ENCODE assay signal across 8 cellular contexts in the genomic region with DNA sequence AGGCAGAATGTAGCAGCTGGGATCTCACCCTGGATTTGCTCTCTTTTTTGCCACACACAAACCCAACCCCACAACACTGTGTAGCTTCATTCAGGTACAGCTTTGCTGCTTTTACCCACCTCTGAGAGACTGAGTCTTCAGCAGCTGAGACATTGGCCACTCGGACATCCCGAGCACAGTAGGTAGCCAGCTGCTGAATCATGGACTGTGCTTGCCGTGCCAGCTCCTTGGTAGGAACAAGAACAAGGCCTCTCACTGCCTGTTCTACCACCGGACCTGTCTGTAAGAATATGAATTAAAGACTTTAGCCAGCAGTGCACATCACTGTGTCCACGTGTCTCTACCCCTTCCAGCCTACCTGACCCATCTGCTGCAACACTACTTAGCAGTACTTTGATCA. TPM values are rescaled to one million over a fixed set of nuclear protein-coding genes. Genes with fewer than 3 reads are reported as not detected.
DNase-seq lines count a peak whose midpoint lies in the region; ATAC-seq and TF ChIP-seq lines count a peak whose summit lies in the region.

No MANE protein-coding gene starts in this region.

- no peak overlapping the region for H3K27ac ChIP-seq in SJSA1

- TF ChIP-seq CTCF in GM06990 (IDR thresholded peaks at IDR 0.05; ENCODE audit: insufficient read depth, low read length, poor library complexity, severe bottlenecking) (no peak), fibroblast of pulmonary artery (IDR thresholded peaks at IDR 0.05; ENCODE audit: low read length, missing control alignments) (no peak), retinal pigment epithelial cell (conservative IDR thresholded peaks at IDR 0.05; ENCODE audit: low read depth, low read length) (no peak)

- DNase-seq in GM06990 (ENCODE audit: extremely low read depth, insufficient read length), result no peak
- DNase-seq in SJSA1 (ENCODE audit: low read depth in 1 of 2, low spot score in 2 of 2), result no peak
- no peak for DNase-seq in fibroblast of pulmonary artery (ENCODE audit: low read depth)
- no peak for DNase-seq in retinal pigment epithelial cell (ENCODE audit: low read depth)
- no peak for DNase-seq in midbrain (lab: John Stamatoyannopoulos, UW)
- DNase-seq in NCI-H2029 treated with DMSO at 0.1 percent for 48 hours (lab: John Stamatoyannopoulos, UW), result no peak

- H3K4me3 ChIP-seq in GM06990 (replicated peaks; ENCODE audit: low read depth, low read length) (peak overlapping the region; percentile 87), SJSA1 (peak overlapping the region; percentile 80), fibroblast of pulmonary artery (replicated peaks; ENCODE audit: low read depth, low read length) (peak overlapping the region; percentile 97), retinal pigment epithelial cell (ENCODE audit: low read length) (peak overlapping the region; percentile 91)

- H3K27me3 ChIP-seq in GM06990 (replicated peaks; ENCODE audit: control insufficient read depth, insufficient read depth, low read length) (no peaks in the 10 kb centered on the region), SJSA1 (replicated peaks) (no peaks in the 10 kb centered on the region)

- H3K36me3 ChIP-seq in GM06990 (ENCODE audit: control insufficient read depth, insufficient read depth, low read length), result peaks cover 36% of the 10 kb centered on the region
- H3K36me3 ChIP-seq in SJSA1, result peaks cover 78% of the 10 kb centered on the region

- ATAC-seq in GM21515 (IDR thresholded peaks at IDR 0.05; ENCODE audit: unreplicated experiment) (no peak), HG02759 (IDR thresholded peaks at IDR 0.05; ENCODE audit: unreplicated experiment) (no peak)

- H3K9me3 ChIP-seq in SJSA1 (replicated peaks), result no peaks in the 10 kb centered on the region

- peaks cover 17% of the 10 kb centered on the region for H3K4me1 ChIP-seq in SJSA1 (replicated peaks)

RNA-seq across cellular contexts. Expression of a gene that starts 0.9 kb away (rescaled TPM):
- 67.9 and 72.3 TPM in 2 replicates for total RNA-seq in SJSA1 (2014; rRNA removed; shearing (Covaris generic))

RNA-seq across cellular contexts. Expression of a gene that starts 9.3 kb away (rescaled TPM):
- total RNA-seq in SJSA1 (2014; rRNA removed; shearing (Covaris generic)), result 108 and 164 TPM in 2 replicates

RNA-seq across cellular contexts. Expression of a gene that starts 31.6 kb away (rescaled TPM):
- total RNA-seq in SJSA1 (2014; rRNA removed; shearing (Covaris generic)), result not detected in 2 replicates

RNA-seq across cellular contexts. Expression of a gene that starts 33.7 kb away (rescaled TPM):
- 38.4 and 51.3 TPM in 2 replicates for total RNA-seq in SJSA1 (2014; rRNA removed; shearing (Covaris generic))
